Comparison of ENCODE assay signal across 18 cellular contexts in genomic region chrX:116726806-116727205, GRCh38.
"Had no signal": no experiment of that assay in that cellular context is flagged by ENCODE, and none has a peak within 500 bp of the region (broad histone marks: within the 10 kb centered on the region; RNA-seq: fewer than 3 reads in every experiment).

No MANE protein-coding gene starts in this region.

- H3K9me3 ChIP-seq: esophagus muscularis mucosa, gastrocnemius medialis, heart right ventricle, mucosa of descending colon, spleen, tibial artery, upper lobe of left lung, vagina had no signal

- H3K4me1 ChIP-seq: esophagus muscularis mucosa, gastrocnemius medialis, heart right ventricle, spleen, tibial artery, upper lobe of left lung, vagina had no signal

- DNase-seq: effector memory CD4-positive, alpha-beta T cell; gastrocnemius medialis; heart right ventricle; hypothalamus; kidney glomerular epithelial cell; mucosa of descending colon; naive thymus-derived CD8-positive, alpha-beta T cell; posterior cingulate gyrus; spleen; stimulated activated CD4-positive, alpha-beta T cell treated with anti-CD3 and anti-CD28 coated beads, Interleukin-15, amount 100 ng/mL, for 24 hours; stimulated activated CD4-positive, alpha-beta T cell treated with anti-CD3 and anti-CD28 coated beads, Interleukin-2, amount 100 ng/mL, for 24 hours; stimulated activated CD4-positive, alpha-beta T cell treated with anti-CD3 and anti-CD28 coated beads, Interleukin-4, amount 100 ng/mL, for 4 hours; stimulated activated naive CD8-positive, alpha-beta T cell treated with anti-CD3 and anti-CD28 coated beads, Interleukin-15, Interleukin-2, amounts not matched to agents 100 U/mL and 50 U/mL, for 24 hours; tibial artery had no signal

- H3K4me3 ChIP-seq: esophagus muscularis mucosa, gastrocnemius medialis, heart right ventricle, mucosa of descending colon, spleen, tibial artery, upper lobe of left lung, vagina had no signal

- H3K27me3 ChIP-seq: esophagus muscularis mucosa, gastrocnemius medialis, heart right ventricle, spleen, tibial artery, upper lobe of left lung, vagina had no signal

- H3K4me3 Mint-ChIP-seq: naive thymus-derived CD8-positive, alpha-beta T cell had no signal

- H3K36me3 Mint-ChIP-seq: naive thymus-derived CD8-positive, alpha-beta T cell had no signal

- H3K27ac Mint-ChIP-seq: naive thymus-derived CD8-positive, alpha-beta T cell had no signal

- H3K4me1 Mint-ChIP-seq: naive thymus-derived CD8-positive, alpha-beta T cell had no signal

- H3K27me3 Mint-ChIP-seq: naive thymus-derived CD8-positive, alpha-beta T cell had no signal

- H3K27ac ChIP-seq: epithelial cell of prostate, esophagus muscularis mucosa, gastrocnemius medialis, heart right ventricle, spleen, tibial artery, upper lobe of left lung, vagina had no signal

- H3K36me3 ChIP-seq: esophagus muscularis mucosa, gastrocnemius medialis, heart right ventricle, spleen, tibial artery, upper lobe of left lung, vagina had no signal
